8 cellular contexts compared by ENCODE assay signal in the genomic region with DNA sequence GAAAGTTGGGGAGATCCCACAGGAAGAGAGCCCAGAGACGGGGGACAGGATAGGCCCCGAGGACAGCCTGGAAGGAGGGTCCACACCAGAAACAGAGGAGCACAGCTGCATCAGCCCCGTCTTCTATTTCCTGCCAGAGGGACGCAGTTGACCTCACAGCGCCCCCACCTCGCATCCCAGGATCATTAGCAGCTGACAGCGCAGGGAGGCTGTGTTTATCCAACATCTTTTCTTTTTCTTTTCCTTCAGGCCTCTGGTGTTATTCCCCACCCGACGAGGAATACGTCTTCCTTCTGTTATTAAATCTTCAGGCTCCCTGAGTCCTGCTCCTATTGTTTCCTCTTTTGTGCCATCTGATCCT.
DNase-seq lines count a peak whose midpoint lies in the region; ATAC-seq, FAIRE-seq and TF ChIP-seq lines count a peak whose summit lies in the region.

No MANE protein-coding gene starts in this region.

- H3K36me3 Mint-ChIP-seq in Caco-2 (ENCODE audit: insufficient read depth, unreplicated experiment), result no peaks in the 10 kb centered on the region

- H3K9me3 ChIP-seq in Caco-2 (no peaks in the 10 kb centered on the region), lower lobe of right lung (no peaks in the 10 kb centered on the region), uterus (no peaks in the 10 kb centered on the region)

- H3K4me3 Mint-ChIP-seq in Caco-2 (ENCODE audit: unreplicated experiment), result peak overlapping the region; percentile 75

- POLR2A ChIA-PET in Caco-2 (lab: Charles Lee), result no interaction called here

- peaks cover 12% of the 10 kb centered on the region for H3K4me1 Mint-ChIP-seq in Caco-2 (ENCODE audit: low read depth, unreplicated experiment)

- intact Hi-C loops in Caco-2 (cut with micrococcal nuclease; ENCODE audit: unreplicated experiment), result loop anchor here (1.0 to 10.0 kb wide), 2 partner anchors 90 to 209 kb away; no protein-coding TSS in a partner anchor
- intact Hi-C loops in lower lobe of right lung (cut with DNase I), result no loop called here
- intact Hi-C loops in uterus (cut with DNase I; ENCODE audit: low total_unique reads), result no loop called here

- BruUV-seq in Caco-2 (replicated peaks; lab: Mats Ljungman, UMichigan), result no TSS peak

- H3K27ac Mint-ChIP-seq in Caco-2 (ENCODE audit: unreplicated experiment), result no peak overlapping the region

- H3K4me1 ChIP-seq in Caco-2 (no peaks in the 10 kb centered on the region), lower lobe of right lung (peaks cover 7% of the 10 kb centered on the region), uterus (peaks cover 0 to 4% of the 10 kb centered on the region in 2 donors)

- no peaks in the 10 kb centered on the region for H3K9me3 Mint-ChIP-seq in Caco-2 (ENCODE audit: unreplicated experiment)

- H3K36me3 ChIP-seq in Caco-2 (ENCODE audit: control insufficient read depth, insufficient read depth, low read length) (no peaks in the 10 kb centered on the region), bronchial epithelial cell (ENCODE audit: control insufficient read depth, insufficient read depth, low read length) (no peaks in the 10 kb centered on the region), lower lobe of right lung (no peaks in the 10 kb centered on the region), uterus (no peaks in the 10 kb centered on the region)

- no peak for TF ChIP-seq POLR2A in uterus (IDR thresholded peaks at IDR 0.05)

- ATAC-seq in GM19397 (IDR thresholded peaks at IDR 0.05; ENCODE audit: unreplicated experiment) (peak; percentile 32), HG03520 (IDR thresholded peaks at IDR 0.05; ENCODE audit: unreplicated experiment) (peak; percentile 31), lower lobe of right lung (peak; percentile 21 to 27)

- CTCF ChIA-PET in Caco-2 (lab: Charles Lee), result interaction anchor here (0.7 to 2.0 kb wide), 4 partner anchors 75 to 191 kb away, joined by 3 to 8 read pairs (median 4); no protein-coding TSS in a partner anchor

- TF ChIP-seq CTCF in Caco-2 (IDR thresholded peaks at IDR 0.05; ENCODE audit: insufficient read depth in 1 of 2, low read depth in 1 of 2, low read length in 1 of 2, severe bottlenecking in 1 of 2, unreplicated experiment in 1 of 2), result peak; percentile 17 to 31
- TF ChIP-seq CTCF in bronchial epithelial cell (IDR thresholded peaks at IDR 0.05; ENCODE audit: insufficient read depth, low read length, severe bottlenecking), result no peak
- TF ChIP-seq CTCF in lower lobe of right lung (IDR thresholded peaks at IDR 0.05), result no peak
- no peak for TF ChIP-seq CTCF in uterus (IDR thresholded peaks at IDR 0.05)

- H3K4me3 ChIP-seq in Caco-2 (ENCODE audit: low read depth, low read length) (no peak overlapping the region), bronchial epithelial cell (ENCODE audit: low read depth, low read length) (peak overlapping the region; percentile 39), lower lobe of right lung (peak overlapping the region; percentile 49), uterus (peak overlapping the region; percentile 42 to 45)

- no peak for FAIRE-seq in bronchial epithelial cell (lab: Jason Lieb, UNC)

- peaks cover 15% of the 10 kb centered on the region for H3K27me3 Mint-ChIP-seq in Caco-2 (ENCODE audit: insufficient read depth, unreplicated experiment)

- no peak overlapping the region for H3K27ac ChIP-seq in lower lobe of right lung
- peak overlapping the region; percentile 87 to 91 for H3K27ac ChIP-seq in uterus

- H3K27me3 ChIP-seq in Caco-2 (replicated peaks; ENCODE audit: control insufficient read depth, insufficient read depth, low read length), result no peaks in the 10 kb centered on the region
- H3K27me3 ChIP-seq in bronchial epithelial cell (ENCODE audit: control insufficient read depth, insufficient read depth, low read length), result no peaks in the 10 kb centered on the region
- H3K27me3 ChIP-seq in lower lobe of right lung (ENCODE audit: low read depth), result no peaks in the 10 kb centered on the region
- no peaks in the 10 kb centered on the region for H3K27me3 ChIP-seq in uterus

- DNase-seq in Caco-2 (no peak), bronchial epithelial cell (ENCODE audit: low read depth) (no peak), lower lobe of right lung (no peak), uterus (peak; percentile 35 to 49), D341Med (ENCODE audit: low spot score) (no peak), NCI-H1436 (lab: John Stamatoyannopoulos, UW) (no peak)

Comparison
In these comparisons a context has a peak if more than half of its experiments do, and no peak if none do; other contexts are left out.
1. DNase-seq: peak in uterus (2 of 2); none in Caco-2 (0 of 2), bronchial epithelial cell (single experiment), lower lobe of right lung (single experiment), D341Med (single experiment) and NCI-H1436 (single experiment).
2. CTCF ChIP-seq: peak in Caco-2 (2 of 2); none in bronchial epithelial cell (single experiment), lower lobe of right lung (single experiment) and uterus (0 of 4).
3. Peak in every context shown above with its lines, with median percentiles within 50 percentile points of each other: ATAC-seq.